In genomic region chr2:7225848-7226247, GRCh38 we compare ENCODE assay signal across 16 cellular contexts.
"Had no signal": no experiment of that assay in that cellular context is flagged by ENCODE, and none has a peak within 500 bp of the region (broad histone marks: within the 10 kb centered on the region; RNA-seq: fewer than 3 reads in every experiment).

No MANE protein-coding gene starts in this region.

- H3K9me3 ChIP-seq: adrenal gland, colonic mucosa, pancreas had no signal

- H2AFZ ChIP-seq: hepatocyte had no signal

- H3K4me3 ChIP-seq: adrenal gland, colonic mucosa, hepatocyte, left ventricle myocardium inferior, pancreas had no signal

- H3K36me3 ChIP-seq: adrenal gland, colonic mucosa, left ventricle myocardium inferior, pancreas had no signal

- FAIRE-seq: kidney, pancreas had no signal

- H3K4me1 ChIP-seq: adrenal gland, colonic mucosa, left ventricle myocardium inferior had no signal

- H3K4me2 ChIP-seq: hepatocyte had no signal

- H3K27ac ChIP-seq: adrenal gland, colonic mucosa, hepatocyte, left ventricle myocardium inferior, pancreas had no signal

- H3K79me2 ChIP-seq: hepatocyte had no signal

- DNase-seq: activated CD4-positive, alpha-beta T cell treated with anti-CD3 and anti-CD28 coated beads for 48 hours; activated CD8-positive, alpha-beta T cell treated with anti-CD3 and anti-CD28 coated beads for 36 hours; activated effector memory CD4-positive, alpha-beta T cell treated with Interleukin-2 at 50 U/mL for 16 hours; activated naive CD4-positive, alpha-beta T cell treated with anti-CD3 and anti-CD28 coated beads, Interleukin-2, amount 50 U/mL, for 16 hours; activated T-cell treated with anti-CD3 and anti-CD28 coated beads, Interleukin-2, amount 50 U/mL, for 4 hours; adrenal gland; caudate nucleus; colonic mucosa; kidney; left ventricle myocardium inferior; naive thymus-derived CD8-positive, alpha-beta T cell; pancreas; retina; stimulated activated CD4-positive, alpha-beta T cell treated with anti-CD3 and anti-CD28 coated beads, Interleukin-12 subunit alpha, Interleukin-12 subunit beta, amount 100 ng/mL, for 4 hours; stimulated activated CD4-positive, alpha-beta T cell treated with anti-CD3 and anti-CD28 coated beads, Interleukin-2, amount 100 ng/mL, for 24 hours had no signal

- H3K27me3 ChIP-seq: adrenal gland, colonic mucosa, hepatocyte, pancreas had no signal
